In the genomic region with DNA sequence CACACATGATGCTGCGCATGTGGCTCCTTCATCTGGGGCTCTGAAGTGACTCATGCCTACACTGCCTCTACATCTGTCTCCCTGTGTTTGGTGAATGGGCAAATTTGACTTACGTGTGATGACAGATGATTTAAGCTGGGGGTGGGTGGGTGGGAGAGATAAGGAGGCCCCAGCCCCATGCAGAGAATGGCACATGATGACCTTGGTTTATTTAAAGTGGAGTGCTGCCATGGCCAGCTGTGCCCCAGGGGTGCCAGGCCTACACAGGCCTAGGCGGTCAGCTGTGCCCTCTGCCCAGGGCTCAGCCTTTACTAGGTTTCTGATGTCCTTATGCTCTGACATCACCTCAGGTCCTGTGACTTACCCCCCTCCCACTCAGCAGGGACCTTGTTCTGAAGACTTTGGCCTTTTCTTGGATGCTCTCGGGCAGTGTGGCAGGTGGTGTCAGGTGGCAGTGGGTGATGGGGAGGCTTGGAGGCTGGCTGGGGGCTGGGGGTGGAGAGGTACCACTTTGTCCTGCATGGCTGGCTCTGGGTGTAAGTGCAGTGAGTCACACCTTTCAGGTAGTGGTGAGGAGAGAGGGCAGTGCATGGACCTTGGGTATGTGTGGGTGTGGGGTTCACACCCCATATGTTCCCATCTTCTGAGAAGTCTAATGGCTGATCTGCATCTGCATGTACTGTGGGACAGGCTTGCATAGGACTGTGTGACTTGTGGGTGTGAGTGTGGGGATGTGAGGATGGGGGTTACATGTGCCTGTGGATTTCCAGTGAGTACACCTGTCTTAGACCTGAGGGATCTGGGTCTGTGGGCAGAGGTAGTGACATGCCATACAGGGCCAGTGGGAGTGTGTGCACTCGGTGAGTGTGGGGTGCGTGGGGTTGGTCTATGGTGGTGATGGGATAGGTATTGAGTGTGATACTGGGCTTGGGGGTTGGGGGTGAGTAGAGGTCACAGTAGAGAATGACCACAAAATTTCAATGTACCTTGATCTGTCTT, we compare ENCODE assay signal across 21 cellular contexts. TPM values are rescaled to one million over a fixed set of nuclear protein-coding genes. Genes with fewer than 3 reads are reported as not detected.
DNase-seq lines count a peak whose midpoint lies in the region; ATAC-seq and TF ChIP-seq lines count a peak whose summit lies in the region.
"Had no signal": no experiment of that assay in that cellular context is flagged by ENCODE, and none has a peak within 500 bp of the region (broad histone marks: within the 10 kb centered on the region; RNA-seq: fewer than 3 reads in every experiment).

No MANE protein-coding gene starts in this region.

- CTCF ChIA-PET in RWPE1 (lab: Yijun Ruan, JAX): no interaction called here

- no peak for DNase-seq in stimulated activated naive CD8-positive, alpha-beta T cell treated with anti-CD3 and anti-CD28 coated beads, Interleukin-15, Interleukin-2, amounts not matched to agents 100 U/mL and 50 U/mL, for 24 hours
- no peak for DNase-seq in stimulated activated naive CD8-positive, alpha-beta T cell treated with anti-CD3 and anti-CD28 coated beads, Interleukin-15, amount 100 ng/mL, for 72 hours
- no peak for DNase-seq in central memory CD8-positive, alpha-beta T cell (ENCODE audit: low spot score in 2 of 2)
- no peak for DNase-seq in natural killer cell treated with Interleukin-12 subunit alpha and Interleukin-12 subunit beta and Interleukin-15 and Interleukin-18, amount 100 ng/mL, for 72 hours (ENCODE audit: low spot score)
- DNase-seq in activated CD4-positive, alpha-beta T cell treated with anti-CD3 and anti-CD28 coated beads for 4 hours: no peak
- DNase-seq in lower leg skin (ENCODE audit: low spot score in 2 of 2) (no peak), RWPE1 (ENCODE audit: low spot score) (no peak)
- DNase-seq: ACHN; activated CD4-positive, alpha-beta T cell treated with anti-CD3 and anti-CD28 coated beads, Interleukin-2, amount 50 U/mL, for 48 hours; activated gamma-delta T cell; amniotic stem cell; dermis blood vessel endothelial cell; left ventricle myocardium inferior; NCI-H526 treated with DMSO at 0.1 percent for 48 hours had no signal

- WGBS in lower leg skin, 2 donors: 95 to 99% methylated on average over 6 of the region's 6 CpGs

- no peak for TF ChIP-seq CTCF in lower leg skin (IDR thresholded peaks at IDR 0.05)
- TF ChIP-seq CTCF in RWPE1 (conservative IDR thresholded peaks at IDR 0.05; ENCODE audit: low read depth): no peak

- no peak overlapping the region for H3K4me3 Mint-ChIP-seq in stimulated activated naive CD8-positive, alpha-beta T cell treated with anti-CD3 and anti-CD28 coated beads, Interleukin-15, amount 100 ng/mL, for 72 hours
- no peak overlapping the region for H3K4me3 Mint-ChIP-seq in central memory CD8-positive, alpha-beta T cell
- peak overlapping the region; percentile 32 for H3K4me3 Mint-ChIP-seq in natural killer cell treated with Interleukin-12 subunit alpha and Interleukin-12 subunit beta and Interleukin-15 and Interleukin-18, amount 100 ng/mL, for 72 hours
- H3K4me3 Mint-ChIP-seq: WTC11 had no signal

- intact Hi-C loops in lower leg skin (cut with DNase I; ENCODE audit: low total_unique reads): no loop called here

- no peak overlapping the region for H3K27ac Mint-ChIP-seq in stimulated activated naive CD8-positive, alpha-beta T cell treated with anti-CD3 and anti-CD28 coated beads, Interleukin-15, amount 100 ng/mL, for 72 hours
- H3K27ac Mint-ChIP-seq in central memory CD8-positive, alpha-beta T cell (ENCODE audit: low read depth): peak overlapping the region; percentile 44
- H3K27ac Mint-ChIP-seq in natural killer cell treated with Interleukin-12 subunit alpha and Interleukin-12 subunit beta and Interleukin-15 and Interleukin-18, amount 100 ng/mL, for 72 hours: peak overlapping the region; percentile 3 to 44
- H3K27ac Mint-ChIP-seq: WTC11 had no signal

- H3K27ac ChIP-seq in RWPE1: no peak overlapping the region
- H3K27ac ChIP-seq: BLaER1, cardiac muscle cell, KMS-11, left ventricle myocardium inferior, right atrium auricular region had no signal

- ATAC-seq in stimulated activated naive CD8-positive, alpha-beta T cell treated with anti-CD3 and anti-CD28 coated beads, Interleukin-15, Interleukin-2, amounts not matched to agents 100 U/mL and 50 U/mL, for 24 hours: peak; percentile 10
- ATAC-seq in stimulated activated naive CD8-positive, alpha-beta T cell treated with anti-CD3 and anti-CD28 coated beads, Interleukin-15, amount 100 ng/mL, for 72 hours: no peak
- ATAC-seq in central memory CD8-positive, alpha-beta T cell (replicated peaks; ENCODE audit: extremely low read depth, poor library complexity, severe bottlenecking): no peak
- no peak for ATAC-seq in natural killer cell treated with Interleukin-12 subunit alpha and Interleukin-12 subunit beta and Interleukin-15 and Interleukin-18, amount 100 ng/mL, for 72 hours
- no peak for ATAC-seq in GM18517 (IDR thresholded peaks at IDR 0.05; ENCODE audit: unreplicated experiment)
- ATAC-seq: HCT116, WTC11 had no signal

- POLR2A ChIA-PET in RWPE1 (lab: Yijun Ruan, JAX; ENCODE audit: low non-redundant PET): no interaction called here

- H3K36me3 Mint-ChIP-seq in central memory CD8-positive, alpha-beta T cell (ENCODE audit: insufficient read depth): peaks cover 4% of the 10 kb centered on the region
- H3K36me3 Mint-ChIP-seq in natural killer cell treated with Interleukin-12 subunit alpha and Interleukin-12 subunit beta and Interleukin-15 and Interleukin-18, amount 100 ng/mL, for 72 hours: no peaks in the 10 kb centered on the region
- H3K36me3 Mint-ChIP-seq: WTC11 had no signal

- no peak overlapping the region for H3K4me3 ChIP-seq in lower leg skin (ENCODE audit: low read depth, poor library complexity, severe bottlenecking)
- H3K4me3 ChIP-seq: BLaER1, cardiac muscle cell, left ventricle myocardium inferior, right atrium auricular region had no signal

- no peaks in the 10 kb centered on the region for H3K9me3 Mint-ChIP-seq in stimulated activated naive CD8-positive, alpha-beta T cell treated with anti-CD3 and anti-CD28 coated beads, Interleukin-15, amount 100 ng/mL, for 72 hours
- H3K9me3 Mint-ChIP-seq in central memory CD8-positive, alpha-beta T cell: no peaks in the 10 kb centered on the region
- peaks cover 2% of the 10 kb centered on the region for H3K9me3 Mint-ChIP-seq in natural killer cell treated with Interleukin-12 subunit alpha and Interleukin-12 subunit beta and Interleukin-15 and Interleukin-18, amount 100 ng/mL, for 72 hours
- H3K9me3 Mint-ChIP-seq: WTC11 had no signal

- H3K4me1 Mint-ChIP-seq in stimulated activated naive CD8-positive, alpha-beta T cell treated with anti-CD3 and anti-CD28 coated beads, Interleukin-15, amount 100 ng/mL, for 72 hours: peaks cover 28% of the 10 kb centered on the region
- peaks cover 17% of the 10 kb centered on the region for H3K4me1 Mint-ChIP-seq in central memory CD8-positive, alpha-beta T cell
- H3K4me1 Mint-ChIP-seq in natural killer cell treated with Interleukin-12 subunit alpha and Interleukin-12 subunit beta and Interleukin-15 and Interleukin-18, amount 100 ng/mL, for 72 hours (ENCODE audit: low read depth in 2 of 2): peaks cover 43 to 45% of the 10 kb centered on the region in 2 donors

- no peak for TF ChIP-seq POLR2A in lower leg skin (IDR thresholded peaks at IDR 0.05)

- H3K27me3 Mint-ChIP-seq in stimulated activated naive CD8-positive, alpha-beta T cell treated with anti-CD3 and anti-CD28 coated beads, Interleukin-15, amount 100 ng/mL, for 72 hours: no peaks in the 10 kb centered on the region
- peaks cover under 1% of the 10 kb centered on the region for H3K27me3 Mint-ChIP-seq in central memory CD8-positive, alpha-beta T cell
- H3K27me3 Mint-ChIP-seq in natural killer cell treated with Interleukin-12 subunit alpha and Interleukin-12 subunit beta and Interleukin-15 and Interleukin-18, amount 100 ng/mL, for 72 hours: peaks cover 0 to 3% of the 10 kb centered on the region in 2 donors

RNA-seq across cellular contexts. Expression of a gene that starts 41.4 kb away (rescaled TPM):
- 10 to 100 TPM; 36.8 to 43.0 TPM for total RNA-seq in natural killer cell treated with Interleukin-12 subunit alpha and Interleukin-12 subunit beta and Interleukin-15 and Interleukin-18, amount 100 ng/mL, for 72 hours
- total RNA-seq in lower leg skin: 10 to 100 TPM; 36.2 to 91.3 (median 70.4) TPM

Comparison
In these comparisons a context has a peak if more than half of its experiments do, and no peak if none do; other contexts are left out.
1. H3K27ac Mint-ChIP-seq: peak in central memory CD8-positive, alpha-beta T cell (single experiment) and natural killer cell treated with Interleukin-12 subunit alpha and Interleukin-12 subunit beta and Interleukin-15 and Interleukin-18, amount 100 ng/mL, for 72 hours (2 of 2); none in stimulated activated naive CD8-positive, alpha-beta T cell treated with anti-CD3 and anti-CD28 coated beads, Interleukin-15, amount 100 ng/mL, for 72 hours (0 of 2).